ENCODE assay signal across 1 cellular context in the genomic region with DNA sequence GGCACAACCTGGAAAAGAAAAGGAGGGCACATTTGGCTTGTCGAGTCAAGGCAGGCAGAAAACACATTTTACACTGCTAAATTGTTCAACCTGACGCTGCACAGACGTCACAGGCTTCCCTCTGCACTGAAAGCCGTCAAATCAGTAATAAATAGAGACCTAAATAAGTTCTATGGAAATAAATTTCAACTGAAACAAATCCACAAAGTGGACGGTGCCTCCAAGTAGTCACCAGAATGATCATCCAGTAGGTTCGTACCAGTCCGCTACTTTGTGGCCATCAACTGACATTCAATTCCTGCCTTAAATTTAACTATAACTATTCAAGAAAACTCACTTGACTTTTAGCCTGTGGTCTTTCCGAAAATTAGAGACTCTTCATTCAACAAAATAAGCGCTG.
TF ChIP-seq lines count a peak whose summit lies in the region.

No MANE protein-coding gene starts in this region.

TF ChIP-seq in GM12878, 131 proteins besides CTCF, POLR2A, EP300 and RAD21 (continued from another document):
- TF ChIP-seq, protein P1, sequence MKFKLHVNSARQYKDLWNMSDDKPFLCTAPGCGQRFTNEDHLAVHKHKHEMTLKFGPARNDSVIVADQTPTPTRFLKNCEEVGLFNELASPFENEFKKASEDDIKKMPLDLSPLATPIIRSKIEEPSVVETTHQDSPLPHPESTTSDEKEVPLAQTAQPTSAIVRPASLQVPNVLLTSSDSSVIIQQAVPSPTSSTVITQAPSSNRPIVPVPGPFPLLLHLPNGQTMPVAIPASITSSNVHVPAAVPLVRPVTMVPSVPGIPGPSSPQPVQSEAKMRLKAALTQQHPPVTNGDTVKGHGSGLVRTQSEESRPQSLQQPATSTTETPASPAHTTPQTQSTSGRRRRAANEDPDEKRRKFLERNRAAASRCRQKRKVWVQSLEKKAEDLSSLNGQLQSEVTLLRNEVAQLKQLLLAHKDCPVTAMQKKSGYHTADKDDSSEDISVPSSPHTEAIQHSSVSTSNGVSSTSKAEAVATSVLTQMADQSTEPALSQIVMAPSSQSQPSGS (IDR thresholded peaks at IDR 0.05; ENCODE audit: low read length), result no peak
- TF ChIP-seq, protein P2, sequence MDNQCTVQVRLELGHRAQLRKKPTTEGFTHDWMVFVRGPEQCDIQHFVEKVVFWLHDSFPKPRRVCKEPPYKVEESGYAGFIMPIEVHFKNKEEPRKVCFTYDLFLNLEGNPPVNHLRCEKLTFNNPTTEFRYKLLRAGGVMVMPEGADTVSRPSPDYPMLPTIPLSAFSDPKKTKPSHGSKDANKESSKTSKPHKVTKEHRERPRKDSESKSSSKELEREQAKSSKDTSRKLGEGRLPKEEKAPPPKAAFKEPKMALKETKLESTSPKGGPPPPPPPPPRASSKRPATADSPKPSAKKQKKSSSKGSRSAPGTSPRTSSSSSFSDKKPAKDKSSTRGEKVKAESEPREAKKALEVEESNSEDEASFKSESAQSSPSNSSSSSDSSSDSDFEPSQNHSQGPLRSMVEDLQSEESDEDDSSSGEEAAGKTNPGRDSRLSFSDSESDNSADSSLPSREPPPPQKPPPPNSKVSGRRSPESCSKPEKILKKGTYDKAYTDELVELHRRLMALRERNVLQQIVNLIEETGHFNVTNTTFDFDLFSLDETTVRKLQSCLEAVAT (IDR thresholded peaks at IDR 0.05), result 0 out of 2 replicates have a peak, but pooled peaks have one; percentile 58
TF ChIP-seq in GM12878: peak in this region for 1.
